Comparison of ENCODE assay signal across 14 cellular contexts in genomic region chr5:149212203-149212951, GRCh38. TPM values are rescaled to one million over a fixed set of nuclear protein-coding genes. Genes with fewer than 3 reads are reported as not detected.
DNase-seq lines count a peak whose midpoint lies in the region; ATAC-seq and TF ChIP-seq lines count a peak whose summit lies in the region.
"Had no signal": no experiment of that assay in that cellular context is flagged by ENCODE, and none has a peak within 500 bp of the region (broad histone marks: within the 10 kb centered on the region; RNA-seq: fewer than 3 reads in every experiment).

No MANE protein-coding gene starts in this region.

- no peak for ATAC-seq in GM18868 (IDR thresholded peaks at IDR 0.05; ENCODE audit: unreplicated experiment)
- ATAC-seq: activated T-cell treated with anti-CD3 and anti-CD28 coated beads, Interleukin-2, amount 50 U/mL, for 4 hours; CD8-positive, alpha-beta T cell; HCT116; stimulated activated naive B cell treated with anti-CD40 and anti-IgM and Interleukin-4, amounts not matched to agents 10 μg/mL and 1 μg/mL and 100 μg/mL, for 72 hours had no signal

- DNase-seq in AG09319 (ENCODE audit: extremely low read depth, low read depth): peak; percentile 97
- peak; percentile 98 for DNase-seq in HT1080 (ENCODE audit: low read depth)
- peak; percentile 97 for DNase-seq in choroid plexus epithelial cell (ENCODE audit: low read depth)
- DNase-seq in mucosa of gallbladder (ENCODE audit: low spot score): peak; percentile 24
- no peak for DNase-seq in DMS79 treated with DMSO at 0.1 percent for 48 hours (lab: John Stamatoyannopoulos, UW)
- DNase-seq in effector CD4-positive, alpha-beta T cell: no peak
- no peak for DNase-seq in DMS79 (lab: John Stamatoyannopoulos, UW)
- DNase-seq: activated T-cell treated with anti-CD3 and anti-CD28 coated beads, Interleukin-2, amount 50 U/mL, for 4 hours; CD8-positive, alpha-beta T cell; stimulated activated naive B cell treated with anti-CD40 and anti-IgM and Interleukin-4, amounts not matched to agents 10 μg/mL and 1 μg/mL and 100 μg/mL, for 72 hours had no signal

- no peak overlapping the region for H3K4me3 ChIP-seq in choroid plexus epithelial cell (ENCODE audit: low read depth, low read length)
- H3K4me3 ChIP-seq: cardiac muscle cell, neural progenitor cell had no signal

- TF ChIP-seq CTCF in AG09319 (IDR thresholded peaks at IDR 0.05; ENCODE audit: low read depth, low read length): no peak
- TF ChIP-seq CTCF in choroid plexus epithelial cell (conservative IDR thresholded peaks at IDR 0.05; ENCODE audit: low read depth, low read length): no peak

RNA-seq across cellular contexts. Expression of gene AFAP1L1, which starts 59.3 kb away (rescaled TPM):
- total RNA-seq in HT1080 (2014; rRNA removed; shearing (Covaris generic)): 0.77 and 0.98 TPM in 2 replicates
- 0.21 and 0.27 TPM in 2 replicates for polyA plus RNA-seq in HT1080 (2015; cell fraction: cytosol; rRNA removed)
- polyA plus RNA-seq in HT1080 (2015; cell fraction: nucleus; rRNA removed): 0.23 and 0.29 TPM in 2 replicates
- 8.7 TPM for total RNA-seq in mucosa of gallbladder

Comparison
In these comparisons a context has a peak if more than half of its experiments do, and no peak if none do; other contexts are left out.
1. DNase-seq: peak in AG09319 (single experiment), HT1080 (single experiment), choroid plexus epithelial cell (single experiment) and mucosa of gallbladder (single experiment); none in DMS79 treated with DMSO at 0.1 percent for 48 hours (single experiment), effector CD4-positive, alpha-beta T cell (single experiment) and DMS79 (single experiment).